8 cellular contexts compared by ENCODE assay signal in the genomic region with DNA sequence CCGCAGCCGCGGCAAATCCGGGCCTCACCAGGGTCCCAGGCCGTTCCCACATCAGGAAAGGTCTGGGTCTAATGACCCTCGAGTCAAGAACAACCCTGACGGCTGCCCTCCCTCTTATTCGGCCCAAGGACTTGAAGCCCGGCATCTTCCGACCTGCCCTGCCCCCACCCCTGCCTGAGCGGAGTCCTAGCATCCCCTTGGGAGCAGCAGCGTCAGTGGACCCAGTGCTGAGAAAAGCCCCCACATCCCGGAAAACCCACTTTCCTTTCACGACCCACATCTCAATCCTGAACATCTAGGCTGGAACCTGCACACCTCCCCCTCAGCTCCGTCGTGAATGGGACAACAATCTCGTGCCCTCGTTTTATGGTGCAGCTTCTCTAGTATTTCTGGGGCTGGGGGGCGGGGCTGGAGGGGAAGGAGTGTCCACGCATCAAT. TPM values are rescaled to one million over a fixed set of nuclear protein-coding genes. Genes with fewer than 3 reads are reported as not detected.
DNase-seq lines count a peak whose midpoint lies in the region; ATAC-seq, FAIRE-seq and TF ChIP-seq lines count a peak whose summit lies in the region.

No MANE protein-coding gene starts in this region.

- no peaks in the 10 kb centered on the region for H4K20me1 ChIP-seq in SU-DHL-6 (ENCODE audit: low read depth, low read length)
- peaks cover 25% of the 10 kb centered on the region for H4K20me1 ChIP-seq in hepatocyte (ENCODE audit: insufficient read depth, poor library complexity, severe bottlenecking)

- H3K36me3 ChIP-seq in H7 (replicated peaks; ENCODE audit: control insufficient read depth, insufficient read depth, low read length): peaks cover 4% of the 10 kb centered on the region; the same call in 1 of the 2 replicates
- H3K36me3 ChIP-seq in SU-DHL-6 (ENCODE audit: low read length): no peaks in the 10 kb centered on the region
- H3K36me3 ChIP-seq in hepatocyte (replicated peaks; ENCODE audit: insufficient read depth, low read depth): no peaks in the 10 kb centered on the region
- H3K36me3 ChIP-seq in small intestine (ENCODE audit: control insufficient read depth in 2 of 2, insufficient read depth in 2 of 2, low read length in 2 of 2): peaks cover 4 to 5% of the 10 kb centered on the region in 2 donors

- peak overlapping the region; percentile 86 for H3K9ac ChIP-seq in SU-DHL-6 (ENCODE audit: low read length)

- H2AFZ ChIP-seq in SU-DHL-6 (ENCODE audit: low read depth, low read length, severe bottlenecking) (no peak overlapping the region), hepatocyte (no peak overlapping the region)

- H3K27ac ChIP-seq in SU-DHL-6 (ENCODE audit: low read depth, low read length) (no peak overlapping the region; the same call in 1 of the 2 replicates), hepatocyte (peak overlapping the region; percentile 91), small intestine (ENCODE audit: low read depth in 1 of 2, low read length in 1 of 2) (peak overlapping the region in 1 of 2 donors; percentile 89)

- FAIRE-seq in small intestine (lab: Jason Lieb, UNC): no peak

- peaks cover 34% of the 10 kb centered on the region for H3K4me1 ChIP-seq in hepatocyte (ENCODE audit: insufficient read depth)
- H3K4me1 ChIP-seq in small intestine (ENCODE audit: control insufficient read depth in 2 of 2, insufficient read depth in 1 of 2, low read depth in 1 of 2, low read length in 1 of 2): peaks cover 0 to 4% of the 10 kb centered on the region in 2 donors

- H3K4me3 ChIP-seq in H7 (ENCODE audit: insufficient read depth, low read depth, low read length) (peak overlapping the region; percentile 82), SU-DHL-6 (ENCODE audit: insufficient read depth, low read length, poor library complexity, severe bottlenecking) (peak overlapping the region; percentile 71), hepatocyte (no peak overlapping the region), small intestine (ENCODE audit: low read depth in 1 of 2, low read length in 2 of 2) (no peak overlapping the region)

- H3K9me2 ChIP-seq in SU-DHL-6 (replicated peaks; ENCODE audit: insufficient read depth, low read length) (no peaks in the 10 kb centered on the region), hepatocyte (replicated peaks; ENCODE audit: insufficient read depth) (no peaks in the 10 kb centered on the region)

- H3K4me2 ChIP-seq in SU-DHL-6 (ENCODE audit: low read depth, low read length, poor library complexity, severe bottlenecking) (peak overlapping the region; percentile 87), hepatocyte (peak overlapping the region; percentile 93)

- TF ChIP-seq CTCF in SU-DHL-6 (IDR thresholded peaks at IDR 0.05; ENCODE audit: insufficient read depth, low read length, poor library complexity, severe bottlenecking) (no peak), hepatocyte (IDR thresholded peaks at IDR 0.05; ENCODE audit: poor library complexity) (no peak)

- peak; percentile 53 for DNase-seq in H7
- no peak for DNase-seq in hepatocyte (ENCODE audit: low spot score)
- DNase-seq in small intestine: peak; percentile 73
- no peak for DNase-seq in amniotic stem cell (lab: John Stamatoyannopoulos, UW)
- no peak for DNase-seq in SKM-1 treated with dmso at 0.1 percent for 144 hours (lab: John Stamatoyannopoulos, UW; ENCODE audit: unreplicated experiment)
- no peak for DNase-seq in kidney glomerular epithelial cell (lab: John Stamatoyannopoulos, UW)

- no peaks in the 10 kb centered on the region for H3K9me3 ChIP-seq in SU-DHL-6 (ENCODE audit: insufficient read depth, low read length)
- no peaks in the 10 kb centered on the region for H3K9me3 ChIP-seq in hepatocyte (ENCODE audit: low read depth)
- no peaks in the 10 kb centered on the region for H3K9me3 ChIP-seq in small intestine (ENCODE audit: control insufficient read depth, low read depth)

- WGBS in hepatocyte (ENCODE audit: low lambda C conversion rate, missing lambda C conversion rate): 26% methylated on average over 20 of the region's 20 CpGs
- 25 to 42% (median 35%) methylated on average over 20 of the region's 20 CpGs for WGBS in small intestine, 3 donors

- no peak for ATAC-seq in HG03175 (IDR thresholded peaks at IDR 0.05; ENCODE audit: unreplicated experiment)

- H3K27me3 ChIP-seq in H7 (ENCODE audit: control insufficient read depth, insufficient read depth, low read length) (peaks cover 54% of the 10 kb centered on the region), SU-DHL-6 (ENCODE audit: low read length) (no peaks in the 10 kb centered on the region), hepatocyte (no peaks in the 10 kb centered on the region), small intestine (ENCODE audit: control insufficient read depth in 2 of 2, insufficient read depth in 2 of 2, low read length in 2 of 2) (no peaks in the 10 kb centered on the region)

- H3K79me2 ChIP-seq in SU-DHL-6 (ENCODE audit: insufficient read depth, low read length) (peaks cover 27% of the 10 kb centered on the region), hepatocyte (peaks cover 40% of the 10 kb centered on the region)

- H3F3A ChIP-seq in SU-DHL-6 (ENCODE audit: insufficient read depth): peaks cover under 1% of the 10 kb centered on the region; the same call in 1 of the 2 replicates

RNA-seq across cellular contexts. Expression of gene TMEM88, which starts 0.8 kb away (rescaled TPM):
- total RNA-seq in H7 (2014; rRNA removed; shearing (Covaris generic)): 7.2 and 27.0 TPM in 2 replicates
- total RNA-seq in hepatocyte: 59.6 and 73.3 TPM in 2 replicates
- polyA plus RNA-seq in hepatocyte: 241 and 328 TPM in 2 replicates
- 10 to 100 TPM in 1 of 3 donors, 1 to 10 TPM in 2; 3.8 to 17.5 (median 8.9) TPM for polyA plus RNA-seq in small intestine

RNA-seq across cellular contexts. Expression of gene NAA38, which starts 1.7 kb away (rescaled TPM):
- 59.0 and 81.9 TPM in 2 replicates for total RNA-seq in H7 (2014; rRNA removed; shearing (Covaris generic))
- 49.2 and 66.0 TPM in 2 replicates for total RNA-seq in hepatocyte
- 147 and 154 TPM in 2 replicates for polyA plus RNA-seq in hepatocyte
- 100 to 1,000 TPM in 1 of 3 donors, 10 to 100 TPM in 2; 70.0 to 142 (median 76.7) TPM for polyA plus RNA-seq in small intestine

RNA-seq across cellular contexts. Expression of gene CYB5D1, which starts 2.1 kb away (rescaled TPM):
- 10.2 and 10.3 TPM in 2 replicates for total RNA-seq in H7 (2014; rRNA removed; shearing (Covaris generic))
- total RNA-seq in hepatocyte: 9.1 and 14.1 TPM in 2 replicates
- polyA plus RNA-seq in hepatocyte (12.2 and 15.1 TPM in 2 replicates), small intestine (1 to 10 TPM; 4.9 to 7.9 (median 4.9) TPM)

RNA-seq across cellular contexts. Expression of gene KDM6B, which starts 21.6 kb away (rescaled TPM):
- total RNA-seq in H7 (2014; rRNA removed; shearing (Covaris generic)): 1.1 and 1.6 TPM in 2 replicates
- total RNA-seq in hepatocyte: 3.3 and 5.9 TPM in 2 replicates
- polyA plus RNA-seq in hepatocyte: 10.2 and 11.3 TPM in 2 replicates
- polyA plus RNA-seq in small intestine: 10 to 100 TPM in 2 of 3 donors, 1 to 10 TPM in 1; 8.4 to 26.1 (median 11.2) TPM

RNA-seq across cellular contexts. Expression of gene CHD3, which starts 32.9 kb away (rescaled TPM):
- 30.1 TPM in 2 replicates for total RNA-seq in H7 (2014; rRNA removed; shearing (Covaris generic))
- 65.6 and 75.3 TPM in 2 replicates for total RNA-seq in hepatocyte
- 41.2 and 49.4 TPM in 2 replicates for polyA plus RNA-seq in hepatocyte
- polyA plus RNA-seq in small intestine: 10 to 100 TPM; 23.7 to 60.4 (median 25.7) TPM

Comparison
In these comparisons a context has a peak if more than half of its experiments do, and no peak if none do; other contexts are left out.
1. DNase-seq: peak in H7 (single experiment) and small intestine (single experiment); none in hepatocyte (single experiment), amniotic stem cell (single experiment), SKM-1 treated with dmso at 0.1 percent for 144 hours (single experiment) and kidney glomerular epithelial cell (single experiment).
2. H3K4me3 ChIP-seq: peak in H7 (single experiment) and SU-DHL-6 (single experiment); none in hepatocyte (single experiment) and small intestine (0 of 2).